In the genomic region with DNA sequence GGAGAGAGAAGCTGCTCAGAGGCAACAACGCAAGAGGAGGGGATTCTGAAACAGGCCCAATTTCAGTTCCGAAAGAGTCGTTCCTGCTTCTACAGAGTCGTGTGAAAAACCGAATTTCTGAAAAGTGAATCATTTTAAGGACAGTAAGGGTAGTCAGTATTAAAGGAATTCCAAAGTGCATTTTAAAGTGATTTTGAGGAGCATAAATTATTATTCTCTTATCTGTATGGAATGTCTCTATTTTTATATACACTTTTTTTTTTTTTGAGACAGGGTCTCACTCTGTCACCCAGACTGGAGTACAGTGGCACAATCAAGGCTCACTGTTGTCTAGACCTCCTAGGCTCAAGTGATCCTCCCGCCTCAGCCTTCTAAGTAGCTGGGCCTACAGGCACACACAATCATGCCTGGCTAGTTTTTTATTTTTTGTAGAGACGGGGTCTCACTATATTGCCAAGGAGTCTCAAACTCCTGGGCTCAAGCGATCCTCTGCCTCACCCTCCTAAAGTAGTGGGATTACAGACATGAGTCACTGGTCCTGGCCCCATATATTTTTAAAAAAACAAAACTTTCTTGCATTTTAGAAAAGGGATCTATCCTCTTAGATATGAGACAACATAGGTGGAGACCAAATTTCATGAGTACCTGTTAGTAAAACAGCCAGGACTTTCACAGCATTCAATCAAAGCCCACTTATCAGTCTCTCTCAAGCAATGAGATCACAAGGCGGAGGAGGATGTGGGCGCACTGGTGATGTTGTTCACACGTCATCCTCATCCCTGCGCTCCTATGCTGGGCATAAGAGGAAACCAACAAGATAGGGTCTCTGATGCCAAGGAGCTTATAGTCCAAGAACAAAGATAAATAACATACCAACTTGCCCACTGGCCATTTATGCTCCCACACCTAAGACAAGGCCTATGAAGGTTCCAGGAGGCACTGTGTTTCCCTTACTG, we compare ENCODE assay signal across 13 cellular contexts. TPM values are rescaled to one million over a fixed set of nuclear protein-coding genes. Genes with fewer than 3 reads are reported as not detected.
DNase-seq lines count a peak whose midpoint lies in the region; ATAC-seq and TF ChIP-seq lines count a peak whose summit lies in the region.
"Had no signal": no experiment of that assay in that cellular context is flagged by ENCODE, and none has a peak within 500 bp of the region (broad histone marks: within the 10 kb centered on the region; RNA-seq: fewer than 3 reads in every experiment).

No MANE protein-coding gene starts in this region.

- no peak overlapping the region for H3T11ph ChIP-seq in H9 (ENCODE audit: low read length)

- peaks cover 31% of the 10 kb centered on the region for H3F3A ChIP-seq in GM23248 (ENCODE audit: insufficient read depth)

- no peak overlapping the region for H2AFZ ChIP-seq in GM23248
- H2AFZ ChIP-seq in H9 (ENCODE audit: low read length): no peak overlapping the region

- H4K20me1 ChIP-seq in GM23248 (ENCODE audit: insufficient read depth) (no peaks in the 10 kb centered on the region), H9 (ENCODE audit: control insufficient read depth, insufficient read depth, insufficient read length) (no peaks in the 10 kb centered on the region)

- peaks cover 22% of the 10 kb centered on the region for H3K79me2 ChIP-seq in GM23248 (ENCODE audit: insufficient read depth)
- no peaks in the 10 kb centered on the region for H3K79me2 ChIP-seq in H9 (ENCODE audit: insufficient read depth, low read length)

- H3K9me3 Mint-ChIP-seq in activated CD4-positive, alpha-beta T cell treated with anti-CD3 and anti-CD28 coated beads, Interleukin-2, amount 10 ng/mL, durations not matched to agents 7 days and 5 days: peaks cover 2% of the 10 kb centered on the region
- H3K9me3 Mint-ChIP-seq in H9: peaks cover 4 to 6% of the 10 kb centered on the region in 2 experiments; a peak in 4 of 5 replicates

- H3K9me3 ChIP-seq in GM23248 (ENCODE audit: low read depth): no peaks in the 10 kb centered on the region
- H3K9me3 ChIP-seq in adipocyte (ENCODE audit: control insufficient read depth, low read length): no peaks in the 10 kb centered on the region
- no peaks in the 10 kb centered on the region for H3K9me3 ChIP-seq in H9 (ENCODE audit: control insufficient read depth, low read depth, low read length)
- H3K9me3 ChIP-seq: stomach had no signal

- no peaks in the 10 kb centered on the region for H3K79me1 ChIP-seq in H9 (ENCODE audit: insufficient read depth, low read depth, low read length, poor library complexity, severe bottlenecking)

- no peak overlapping the region for H2BK15ac ChIP-seq in H9 (ENCODE audit: low read depth, low read length)

- H3K27me3 ChIP-seq in GM23248 (replicated peaks; ENCODE audit: insufficient read depth) (no peaks in the 10 kb centered on the region), adipocyte (replicated peaks; ENCODE audit: control insufficient read depth, insufficient read depth, low read length) (no peaks in the 10 kb centered on the region), H9 (ENCODE audit: insufficient read depth, low read length) (no peaks in the 10 kb centered on the region)
- H3K27me3 ChIP-seq: stomach had no signal

- H2AK5ac ChIP-seq in H9 (ENCODE audit: insufficient read length, low read length): no peak overlapping the region

- H3K14ac ChIP-seq in H9 (ENCODE audit: insufficient read depth, low read length): no peak overlapping the region

- CTCF ChIA-PET in activated CD4-positive, alpha-beta T cell treated with anti-CD3 and anti-CD28 coated beads, Interleukin-2, amount 10 ng/mL, durations not matched to agents 7 days and 5 days (lab: Charles Lee): interaction anchor here (0.6 to 5.9 kb wide), 9 partner anchors 9 to 196 kb away, joined by 3 to 42 read pairs (median 5); a partner anchor contains a TSS

- no peak overlapping the region for H3K56ac ChIP-seq in H9 (ENCODE audit: insufficient read length, low read depth, low read length)

- H4K91ac ChIP-seq in H9 (ENCODE audit: insufficient read length, low read depth, low read length): no peak overlapping the region

- no peak overlapping the region for H3K4me3 ChIP-seq in GM23248
- H3K4me3 ChIP-seq in adipocyte (ENCODE audit: low read length): no peak overlapping the region
- H3K4me3 ChIP-seq: stomach had no signal

- H3K4me1 ChIP-seq in GM23248 (ENCODE audit: insufficient read depth) (peaks cover 24% of the 10 kb centered on the region), adipocyte (ENCODE audit: control insufficient read depth, insufficient read depth, low read length) (peaks cover 11% of the 10 kb centered on the region), H9 (ENCODE audit: insufficient read depth, low read length) (no peaks in the 10 kb centered on the region)

- H3K18ac ChIP-seq in H9 (ENCODE audit: insufficient read length, low read depth, low read length): no peak overlapping the region

- H3K23me2 ChIP-seq in H9 (ENCODE audit: insufficient read length, low read depth, low read length, poor library complexity, severe bottlenecking): no peaks in the 10 kb centered on the region

- no peak overlapping the region for H3K23ac ChIP-seq in H9 (ENCODE audit: insufficient read length, low read depth, low read length)

- H2BK20ac ChIP-seq in H9 (ENCODE audit: low read depth, low read length, poor library complexity, severe bottlenecking): no peak overlapping the region

- H2BK12ac ChIP-seq in H9 (ENCODE audit: insufficient read length, low read depth, low read length): no peak overlapping the region

- H3K9ac ChIP-seq in GM23248 (peak overlapping the region; percentile 52), adipocyte (ENCODE audit: low read length) (peak overlapping the region; percentile 11), H9 (ENCODE audit: extremely low read depth, insufficient read length, low read length) (no peak overlapping the region)

- peak overlapping the region; percentile 72 for H3K27ac ChIP-seq in GM23248
- no peak overlapping the region for H3K27ac ChIP-seq in H9 (ENCODE audit: insufficient read length, low read depth, low read length)
- H3K27ac ChIP-seq: stomach had no signal

- TF ChIP-seq CTCF in H9 (conservative IDR thresholded peaks at IDR 0.05): no peak

- no peak overlapping the region for H3K4ac ChIP-seq in H9 (ENCODE audit: low read depth, low read length)

- peaks cover 86% of the 10 kb centered on the region for H3K4me1 Mint-ChIP-seq in activated CD4-positive, alpha-beta T cell treated with anti-CD3 and anti-CD28 coated beads, Interleukin-2, amount 10 ng/mL, durations not matched to agents 7 days and 5 days
- no peaks in the 10 kb centered on the region for H3K4me1 Mint-ChIP-seq in H9
- H3K4me1 Mint-ChIP-seq: naive B cell had no signal

- H3K9me2 ChIP-seq in GM23248 (ENCODE audit: insufficient read depth): no peaks in the 10 kb centered on the region

- in situ Hi-C loops in GM23248 (cut with MboI): no loop called here

- peaks cover 73% of the 10 kb centered on the region for H3K36me3 Mint-ChIP-seq in activated CD4-positive, alpha-beta T cell treated with anti-CD3 and anti-CD28 coated beads, Interleukin-2, amount 10 ng/mL, durations not matched to agents 7 days and 5 days (ENCODE audit: low read depth)
- H3K36me3 Mint-ChIP-seq in H9 (ENCODE audit: insufficient read depth in 1 of 3, low read depth in 3 of 3): peaks cover 12 to 33% (median 28%) of the 10 kb centered on the region in 3 experiments

- peak overlapping the region; percentile 25 for H3K4me2 ChIP-seq in GM23248 (ENCODE audit: unreplicated experiment)
- no peak overlapping the region for H3K4me2 ChIP-seq in H9 (ENCODE audit: insufficient read depth, insufficient read length, low read length)

- no peak overlapping the region for H2BK5ac ChIP-seq in H9 (ENCODE audit: insufficient read length, low read length)

- H3K27me3 Mint-ChIP-seq in activated CD4-positive, alpha-beta T cell treated with anti-CD3 and anti-CD28 coated beads, Interleukin-2, amount 10 ng/mL, durations not matched to agents 7 days and 5 days: no peaks in the 10 kb centered on the region
- no peaks in the 10 kb centered on the region for H3K27me3 Mint-ChIP-seq in H9 (ENCODE audit: low read depth)
- H3K27me3 Mint-ChIP-seq: naive B cell had no signal

- peak overlapping the region; percentile 84 for H3K27ac Mint-ChIP-seq in activated CD4-positive, alpha-beta T cell treated with anti-CD3 and anti-CD28 coated beads, Interleukin-2, amount 10 ng/mL, durations not matched to agents 7 days and 5 days
- H3K27ac Mint-ChIP-seq in H9: no peak overlapping the region
- H3K27ac Mint-ChIP-seq: naive B cell had no signal

- H3K4me3 Mint-ChIP-seq in activated CD4-positive, alpha-beta T cell treated with anti-CD3 and anti-CD28 coated beads, Interleukin-2, amount 10 ng/mL, durations not matched to agents 7 days and 5 days: no peak overlapping the region
- no peak overlapping the region for H3K4me3 Mint-ChIP-seq in H9
- H3K4me3 Mint-ChIP-seq: naive B cell had no signal

- ATAC-seq in GM19035 (IDR thresholded peaks at IDR 0.05; ENCODE audit: unreplicated experiment): no peak
- ATAC-seq: PC-3 had no signal

- POLR2A ChIA-PET in activated CD4-positive, alpha-beta T cell treated with anti-CD3 and anti-CD28 coated beads, Interleukin-2, amount 10 ng/mL, durations not matched to agents 7 days and 5 days (lab: Charles Lee): no interaction called here

- H4K5ac ChIP-seq in H9 (ENCODE audit: insufficient read length, low read depth, low read length): no peak overlapping the region

- no peaks in the 10 kb centered on the region for H3K36me3 ChIP-seq in GM23248 (ENCODE audit: low read depth)
- peaks cover 8% of the 10 kb centered on the region for H3K36me3 ChIP-seq in adipocyte (ENCODE audit: control insufficient read depth, insufficient read depth, low read length, severe bottlenecking)

- H2BK120ac ChIP-seq in H9 (ENCODE audit: low read depth, low read length, poor library complexity, severe bottlenecking): no peak overlapping the region

- H4K8ac ChIP-seq in H9 (replicated peaks; ENCODE audit: insufficient read length, low read depth, low read length): no peak overlapping the region

- DNase-seq in GM23248 (peak; percentile 52), adipocyte (ENCODE audit: low read depth) (no peak), retina (no peak), H9 (no peak), NCI-H446 (lab: John Stamatoyannopoulos, UW) (no peak)
- DNase-seq in activated CD4-positive, alpha-beta T cell treated with anti-CD3 and anti-CD28 coated beads, Interleukin-2, amount 10 ng/mL, durations not matched to agents 7 days and 5 days: peak; percentile 59
- peak; percentile 24 for DNase-seq in stimulated activated CD4-positive, alpha-beta T cell treated with anti-CD3 and anti-CD28 coated beads, Interleukin-4, amount 100 ng/mL, for 1 hour
- DNase-seq: H7, kidney, naive B cell, PC-3, stomach had no signal

- WGBS in GM23248 (ENCODE audit: low coverage in 1 of 2, low lambda C conversion rate in 2 of 2, missing lambda C conversion rate in 2 of 2), 2 experiments: 86 to 87% methylated on average over 12 of the region's 12 CpGs
- no CpG with 5 or more reads among the region's 12 CpGs for WGBS in H9 (ENCODE audit: extremely low coverage, insufficient read length, low lambda C conversion rate)

RNA-seq across cellular contexts. Expression of a gene that starts 53.2 kb away (rescaled TPM):
- 34.9 and 63.1 TPM in 2 replicates for total RNA-seq in GM23248 (2014; rRNA removed; shearing (Covaris generic))
- 16.8 and 18.7 TPM in 2 replicates for polyA plus RNA-seq in GM23248 (2016; fragmentation: Nextera tagmentation; extraction: Ambion mirVana)
- total RNA-seq in activated CD4-positive, alpha-beta T cell treated with anti-CD3 and anti-CD28 coated beads, Interleukin-2, amount 10 ng/mL, durations not matched to agents 7 days and 5 days: 10 to 100 TPM; 44.3 to 51.1 TPM
- 28.6 and 35.6 TPM in 2 replicates for total RNA-seq in H9 (2021)

RNA-seq across cellular contexts. Expression of a gene that starts 53.3 kb away (rescaled TPM):
- 24.2 and 26.3 TPM in 2 replicates for total RNA-seq in GM23248 (2014; rRNA removed; shearing (Covaris generic))
- polyA plus RNA-seq in GM23248 (2016; fragmentation: Nextera tagmentation; extraction: Ambion mirVana): 28.8 and 29.8 TPM in 2 replicates
- total RNA-seq in activated CD4-positive, alpha-beta T cell treated with anti-CD3 and anti-CD28 coated beads, Interleukin-2, amount 10 ng/mL, durations not matched to agents 7 days and 5 days: 10 to 100 TPM; 18.3 to 23.0 TPM
- total RNA-seq in H9 (2021): 5.4 and 5.6 TPM in 2 replicates

Comparison
In these comparisons a context has a peak if more than half of its experiments do, and no peak if none do; other contexts are left out.
1. DNase-seq: peak in GM23248 (single experiment), activated CD4-positive, alpha-beta T cell treated with anti-CD3 and anti-CD28 coated beads, Interleukin-2, amount 10 ng/mL, durations not matched to agents 7 days and 5 days (single experiment) and stimulated activated CD4-positive, alpha-beta T cell treated with anti-CD3 and anti-CD28 coated beads, Interleukin-4, amount 100 ng/mL, for 1 hour (single experiment); none in adipocyte (single experiment), retina (single experiment), H9 (single experiment) and NCI-H446 (0 of 2).